ENCODE assay signal across 1 cellular context in the genomic region with DNA sequence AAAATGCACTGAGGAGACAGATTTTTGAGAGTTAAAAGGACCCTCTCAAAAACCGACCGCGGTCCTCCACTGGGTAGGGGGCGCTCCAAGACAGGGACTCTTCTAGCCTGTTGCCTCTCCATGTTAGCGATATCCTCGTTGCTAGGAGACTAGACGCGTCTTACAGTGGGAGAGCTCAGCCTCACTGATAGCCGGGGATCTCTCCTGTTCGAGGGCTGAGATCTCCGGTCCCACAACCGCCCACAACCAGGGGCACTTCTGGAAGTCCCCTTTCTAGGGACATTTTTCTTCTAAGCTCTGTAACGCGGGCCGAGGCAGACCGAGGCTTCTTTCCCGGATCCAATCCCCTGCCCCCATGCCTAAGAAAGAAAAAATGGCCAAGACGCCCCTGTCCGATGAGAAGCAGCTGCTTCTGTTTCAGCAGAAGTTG.
A peak's percentile ranks its signal among the peaks of the same experiment; 100 is the strongest.
TF ChIP-seq lines count a peak whose summit lies in the region.

No MANE protein-coding gene starts in this region.

TF ChIP-seq in HepG2, 621 proteins besides CTCF, POLR2A, EP300 and RAD21 (continues in another document):
- TF ChIP-seq ZMYM4 (CRISPR knock-in tag; IDR thresholded peaks at IDR 0.05): peak; percentile 78
- no peak for TF ChIP-seq JDP2 (CRISPR knock-in tag; IDR thresholded peaks at IDR 0.05; ENCODE audit: borderline replicate concordance)
- TF ChIP-seq RBM22 (optimal IDR thresholded peaks at IDR 0.05; ENCODE audit: low read length): peak; percentile 78
- TF ChIP-seq ZNF124 (CRISPR knock-in tag; IDR thresholded peaks at IDR 0.05): no peak
- TF ChIP-seq, protein P1, sequence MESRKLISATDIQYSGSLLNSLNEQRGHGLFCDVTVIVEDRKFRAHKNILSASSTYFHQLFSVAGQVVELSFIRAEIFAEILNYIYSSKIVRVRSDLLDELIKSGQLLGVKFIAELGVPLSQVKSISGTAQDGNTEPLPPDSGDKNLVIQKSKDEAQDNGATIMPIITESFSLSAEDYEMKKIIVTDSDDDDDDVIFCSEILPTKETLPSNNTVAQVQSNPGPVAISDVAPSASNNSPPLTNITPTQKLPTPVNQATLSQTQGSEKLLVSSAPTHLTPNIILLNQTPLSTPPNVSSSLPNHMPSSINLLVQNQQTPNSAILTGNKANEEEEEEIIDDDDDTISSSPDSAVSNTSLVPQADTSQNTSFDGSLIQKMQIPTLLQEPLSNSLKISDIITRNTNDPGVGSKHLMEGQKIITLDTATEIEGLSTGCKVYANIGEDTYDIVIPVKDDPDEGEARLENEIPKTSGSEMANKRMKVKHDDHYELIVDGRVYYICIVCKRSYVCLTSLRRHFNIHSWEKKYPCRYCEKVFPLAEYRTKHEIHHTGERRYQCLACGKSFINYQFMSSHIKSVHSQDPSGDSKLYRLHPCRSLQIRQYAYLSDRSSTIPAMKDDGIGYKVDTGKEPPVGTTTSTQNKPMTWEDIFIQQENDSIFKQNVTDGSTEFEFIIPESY (CRISPR knock-in tag; IDR thresholded peaks at IDR 0.05): peak; percentile 52
- peak; percentile 91 for TF ChIP-seq RFX3 (CRISPR knock-in tag; IDR thresholded peaks at IDR 0.05)
- no peak for TF ChIP-seq TBX3 (IDR thresholded peaks at IDR 0.05; ENCODE audit: borderline replicate concordance)
- peak; percentile 53 for TF ChIP-seq XRCC5 (optimal IDR thresholded peaks at IDR 0.05; ENCODE audit: low read length)
- no peak for TF ChIP-seq PAX8 (CRISPR knock-in tag; IDR thresholded peaks at IDR 0.05; ENCODE audit: borderline replicate concordance)
- TF ChIP-seq, protein P2, sequence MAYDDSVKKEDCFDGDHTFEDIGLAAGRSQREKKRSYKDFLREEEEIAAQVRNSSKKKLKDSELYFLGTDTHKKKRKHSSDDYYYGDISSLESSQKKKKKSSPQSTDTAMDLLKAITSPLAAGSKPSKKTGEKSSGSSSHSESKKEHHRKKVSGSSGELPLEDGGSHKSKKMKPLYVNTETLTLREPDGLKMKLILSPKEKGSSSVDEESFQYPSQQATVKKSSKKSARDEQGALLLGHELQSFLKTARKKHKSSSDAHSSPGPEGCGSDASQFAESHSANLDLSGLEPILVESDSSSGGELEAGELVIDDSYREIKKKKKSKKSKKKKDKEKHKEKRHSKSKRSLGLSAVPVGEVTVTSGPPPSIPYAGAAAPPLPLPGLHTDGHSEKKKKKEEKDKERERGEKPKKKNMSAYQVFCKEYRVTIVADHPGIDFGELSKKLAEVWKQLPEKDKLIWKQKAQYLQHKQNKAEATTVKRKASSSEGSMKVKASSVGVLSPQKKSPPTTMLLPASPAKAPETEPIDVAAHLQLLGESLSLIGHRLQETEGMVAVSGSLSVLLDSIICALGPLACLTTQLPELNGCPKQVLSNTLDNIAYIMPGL (CRISPR knock-in tag; IDR thresholded peaks at IDR 0.05; ENCODE audit: borderline replicate concordance in 1 of 2, low read depth in 1 of 2): 0 out of 4 replicates have a peak, but pooled peaks of 1 of the 2 experiments have one; percentile 40
- peak; percentile 81 for TF ChIP-seq SAP130 (CRISPR knock-in tag; IDR thresholded peaks at IDR 0.05; ENCODE audit: low read depth)
- TF ChIP-seq, protein P3, sequence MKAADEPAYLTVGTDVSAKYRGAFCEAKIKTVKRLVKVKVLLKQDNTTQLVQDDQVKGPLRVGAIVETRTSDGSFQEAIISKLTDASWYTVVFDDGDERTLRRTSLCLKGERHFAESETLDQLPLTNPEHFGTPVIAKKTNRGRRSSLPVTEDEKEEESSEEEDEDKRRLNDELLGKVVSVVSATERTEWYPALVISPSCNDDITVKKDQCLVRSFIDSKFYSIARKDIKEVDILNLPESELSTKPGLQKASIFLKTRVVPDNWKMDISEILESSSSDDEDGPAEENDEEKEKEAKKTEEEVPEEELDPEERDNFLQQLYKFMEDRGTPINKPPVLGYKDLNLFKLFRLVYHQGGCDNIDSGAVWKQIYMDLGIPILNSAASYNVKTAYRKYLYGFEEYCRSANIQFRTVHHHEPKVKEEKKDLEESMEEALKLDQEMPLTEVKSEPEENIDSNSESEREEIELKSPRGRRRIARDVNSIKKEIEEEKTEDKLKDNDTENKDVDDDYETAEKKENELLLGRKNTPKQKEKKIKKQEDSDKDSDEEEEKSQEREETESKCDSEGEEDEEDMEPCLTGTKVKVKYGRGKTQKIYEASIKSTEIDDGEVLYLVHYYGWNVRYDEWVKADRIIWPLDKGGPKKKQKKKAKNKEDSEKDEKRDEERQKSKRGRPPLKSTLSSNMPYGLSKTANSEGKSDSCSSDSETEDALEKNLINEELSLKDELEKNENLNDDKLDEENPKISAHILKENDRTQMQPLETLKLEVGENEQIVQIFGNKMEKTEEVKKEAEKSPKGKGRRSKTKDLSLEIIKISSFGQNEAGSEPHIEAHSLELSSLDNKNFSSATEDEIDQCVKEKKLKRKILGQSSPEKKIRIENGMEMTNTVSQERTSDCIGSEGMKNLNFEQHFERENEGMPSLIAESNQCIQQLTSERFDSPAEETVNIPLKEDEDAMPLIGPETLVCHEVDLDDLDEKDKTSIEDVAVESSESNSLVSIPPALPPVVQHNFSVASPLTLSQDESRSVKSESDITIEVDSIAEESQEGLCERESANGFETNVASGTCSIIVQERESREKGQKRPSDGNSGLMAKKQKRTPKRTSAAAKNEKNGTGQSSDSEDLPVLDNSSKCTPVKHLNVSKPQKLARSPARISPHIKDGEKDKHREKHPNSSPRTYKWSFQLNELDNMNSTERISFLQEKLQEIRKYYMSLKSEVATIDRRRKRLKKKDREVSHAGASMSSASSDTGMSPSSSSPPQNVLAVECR (CRISPR knock-in tag; IDR thresholded peaks at IDR 0.05; ENCODE audit: borderline replicate concordance): no peak; the same call in 1 of the 2 replicates
- TF ChIP-seq, protein P4, sequence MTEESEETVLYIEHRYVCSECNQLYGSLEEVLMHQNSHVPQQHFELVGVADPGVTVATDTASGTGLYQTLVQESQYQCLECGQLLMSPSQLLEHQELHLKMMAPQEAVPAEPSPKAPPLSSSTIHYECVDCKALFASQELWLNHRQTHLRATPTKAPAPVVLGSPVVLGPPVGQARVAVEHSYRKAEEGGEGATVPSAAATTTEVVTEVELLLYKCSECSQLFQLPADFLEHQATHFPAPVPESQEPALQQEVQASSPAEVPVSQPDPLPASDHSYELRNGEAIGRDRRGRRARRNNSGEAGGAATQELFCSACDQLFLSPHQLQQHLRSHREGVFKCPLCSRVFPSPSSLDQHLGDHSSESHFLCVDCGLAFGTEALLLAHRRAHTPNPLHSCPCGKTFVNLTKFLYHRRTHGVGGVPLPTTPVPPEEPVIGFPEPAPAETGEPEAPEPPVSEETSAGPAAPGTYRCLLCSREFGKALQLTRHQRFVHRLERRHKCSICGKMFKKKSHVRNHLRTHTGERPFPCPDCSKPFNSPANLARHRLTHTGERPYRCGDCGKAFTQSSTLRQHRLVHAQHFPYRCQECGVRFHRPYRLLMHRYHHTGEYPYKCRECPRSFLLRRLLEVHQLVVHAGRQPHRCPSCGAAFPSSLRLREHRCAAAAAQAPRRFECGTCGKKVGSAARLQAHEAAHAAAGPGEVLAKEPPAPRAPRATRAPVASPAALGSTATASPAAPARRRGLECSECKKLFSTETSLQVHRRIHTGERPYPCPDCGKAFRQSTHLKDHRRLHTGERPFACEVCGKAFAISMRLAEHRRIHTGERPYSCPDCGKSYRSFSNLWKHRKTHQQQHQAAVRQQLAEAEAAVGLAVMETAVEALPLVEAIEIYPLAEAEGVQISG (CRISPR knock-in tag; IDR thresholded peaks at IDR 0.05): peak; percentile 99
- TF ChIP-seq CHCHD3 (CRISPR knock-in tag; IDR thresholded peaks at IDR 0.05): no peak
- TF ChIP-seq ZNF20 (CRISPR knock-in tag; IDR thresholded peaks at IDR 0.05): no peak
- no peak for TF ChIP-seq ZNF550 (CRISPR knock-in tag; IDR thresholded peaks at IDR 0.05; ENCODE audit: borderline replicate concordance)
- TF ChIP-seq, protein P5, sequence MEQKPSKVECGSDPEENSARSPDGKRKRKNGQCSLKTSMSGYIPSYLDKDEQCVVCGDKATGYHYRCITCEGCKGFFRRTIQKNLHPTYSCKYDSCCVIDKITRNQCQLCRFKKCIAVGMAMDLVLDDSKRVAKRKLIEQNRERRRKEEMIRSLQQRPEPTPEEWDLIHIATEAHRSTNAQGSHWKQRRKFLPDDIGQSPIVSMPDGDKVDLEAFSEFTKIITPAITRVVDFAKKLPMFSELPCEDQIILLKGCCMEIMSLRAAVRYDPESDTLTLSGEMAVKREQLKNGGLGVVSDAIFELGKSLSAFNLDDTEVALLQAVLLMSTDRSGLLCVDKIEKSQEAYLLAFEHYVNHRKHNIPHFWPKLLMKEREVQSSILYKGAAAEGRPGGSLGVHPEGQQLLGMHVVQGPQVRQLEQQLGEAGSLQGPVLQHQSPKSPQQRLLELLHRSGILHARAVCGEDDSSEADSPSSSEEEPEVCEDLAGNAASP (CRISPR knock-in tag; IDR thresholded peaks at IDR 0.05; ENCODE audit: borderline replicate concordance): 0 out of 2 replicates have a peak, but pooled peaks have one; percentile 22
- TF ChIP-seq ARID2 (CRISPR knock-in tag; IDR thresholded peaks at IDR 0.05; ENCODE audit: borderline replicate concordance): no peak
- TF ChIP-seq, protein P6, sequence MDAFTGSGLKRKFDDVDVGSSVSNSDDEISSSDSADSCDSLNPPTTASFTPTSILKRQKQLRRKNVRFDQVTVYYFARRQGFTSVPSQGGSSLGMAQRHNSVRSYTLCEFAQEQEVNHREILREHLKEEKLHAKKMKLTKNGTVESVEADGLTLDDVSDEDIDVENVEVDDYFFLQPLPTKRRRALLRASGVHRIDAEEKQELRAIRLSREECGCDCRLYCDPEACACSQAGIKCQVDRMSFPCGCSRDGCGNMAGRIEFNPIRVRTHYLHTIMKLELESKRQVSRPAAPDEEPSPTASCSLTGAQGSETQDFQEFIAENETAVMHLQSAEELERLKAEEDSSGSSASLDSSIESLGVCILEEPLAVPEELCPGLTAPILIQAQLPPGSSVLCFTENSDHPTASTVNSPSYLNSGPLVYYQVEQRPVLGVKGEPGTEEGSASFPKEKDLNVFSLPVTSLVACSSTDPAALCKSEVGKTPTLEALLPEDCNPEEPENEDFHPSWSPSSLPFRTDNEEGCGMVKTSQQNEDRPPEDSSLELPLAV (CRISPR knock-in tag; conservative IDR thresholded peaks at IDR 0.05; ENCODE audit: low read depth): no peak
- TF ChIP-seq FLYWCH1 (CRISPR knock-in tag; IDR thresholded peaks at IDR 0.05): no peak
- peak; percentile 73 for TF ChIP-seq RFX1 (IDR thresholded peaks at IDR 0.05)
- peak; percentile 69; the same call in 1 of the 2 replicates for TF ChIP-seq ZNF652 (CRISPR knock-in tag; IDR thresholded peaks at IDR 0.05; ENCODE audit: borderline replicate concordance, low read depth)
- no peak for TF ChIP-seq ZMYM3 (CRISPR knock-in tag; IDR thresholded peaks at IDR 0.05)
- TF ChIP-seq MXI1 (IDR thresholded peaks at IDR 0.05; ENCODE audit: borderline replicate concordance, low read depth, low read length): peak; percentile 27; the same call in 1 of the 3 replicates
- TF ChIP-seq YY1 (IDR thresholded peaks at IDR 0.05; ENCODE audit: insufficient read depth, insufficient replicate concordance, low read depth, low read length): peak; percentile 21
- TF ChIP-seq GATAD1 (CRISPR knock-in tag; IDR thresholded peaks at IDR 0.05): peak; percentile 42; the same call in 1 of the 2 replicates
- TF ChIP-seq, protein P7, sequence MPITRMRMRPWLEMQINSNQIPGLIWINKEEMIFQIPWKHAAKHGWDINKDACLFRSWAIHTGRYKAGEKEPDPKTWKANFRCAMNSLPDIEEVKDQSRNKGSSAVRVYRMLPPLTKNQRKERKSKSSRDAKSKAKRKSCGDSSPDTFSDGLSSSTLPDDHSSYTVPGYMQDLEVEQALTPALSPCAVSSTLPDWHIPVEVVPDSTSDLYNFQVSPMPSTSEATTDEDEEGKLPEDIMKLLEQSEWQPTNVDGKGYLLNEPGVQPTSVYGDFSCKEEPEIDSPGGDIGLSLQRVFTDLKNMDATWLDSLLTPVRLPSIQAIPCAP (CRISPR knock-in tag; IDR thresholded peaks at IDR 0.05; ENCODE audit: low read depth): no peak
- no peak for TF ChIP-seq BORCS8-MEF2B (CRISPR knock-in tag; IDR thresholded peaks at IDR 0.05)
- no peak for TF ChIP-seq FOXP1 (IDR thresholded peaks at IDR 0.05)
- 0 out of 2 replicates have a peak, but pooled peaks have one; percentile 0 for TF ChIP-seq FOXP1 (CRISPR knock-in tag; IDR thresholded peaks at IDR 0.05)
- TF ChIP-seq, protein P8, sequence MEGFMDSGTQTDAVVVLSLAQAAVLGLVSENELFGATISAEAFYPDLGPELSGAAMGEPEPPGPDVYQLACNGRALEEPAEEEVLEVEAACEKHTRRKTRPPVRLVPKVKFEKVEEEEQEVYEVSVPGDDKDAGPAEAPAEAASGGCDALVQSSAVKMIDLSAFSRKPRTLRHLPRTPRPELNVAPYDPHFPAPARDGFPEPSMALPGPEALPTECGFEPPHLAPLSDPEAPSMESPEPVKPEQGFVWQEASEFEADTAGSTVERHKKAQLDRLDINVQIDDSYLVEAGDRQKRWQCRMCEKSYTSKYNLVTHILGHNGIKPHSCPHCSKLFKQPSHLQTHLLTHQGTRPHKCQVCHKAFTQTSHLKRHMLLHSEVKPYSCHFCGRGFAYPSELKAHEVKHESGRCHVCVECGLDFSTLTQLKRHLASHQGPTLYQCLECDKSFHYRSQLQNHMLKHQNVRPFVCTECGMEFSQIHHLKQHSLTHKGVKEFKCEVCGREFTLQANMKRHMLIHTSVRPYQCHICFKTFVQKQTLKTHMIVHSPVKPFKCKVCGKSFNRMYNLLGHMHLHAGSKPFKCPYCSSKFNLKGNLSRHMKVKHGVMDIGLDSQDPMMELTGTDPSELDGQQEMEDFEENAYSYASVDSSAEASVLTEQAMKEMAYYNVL (CRISPR knock-in tag; IDR thresholded peaks at IDR 0.05; ENCODE audit: borderline replicate concordance): no peak
- TF ChIP-seq, protein P9, sequence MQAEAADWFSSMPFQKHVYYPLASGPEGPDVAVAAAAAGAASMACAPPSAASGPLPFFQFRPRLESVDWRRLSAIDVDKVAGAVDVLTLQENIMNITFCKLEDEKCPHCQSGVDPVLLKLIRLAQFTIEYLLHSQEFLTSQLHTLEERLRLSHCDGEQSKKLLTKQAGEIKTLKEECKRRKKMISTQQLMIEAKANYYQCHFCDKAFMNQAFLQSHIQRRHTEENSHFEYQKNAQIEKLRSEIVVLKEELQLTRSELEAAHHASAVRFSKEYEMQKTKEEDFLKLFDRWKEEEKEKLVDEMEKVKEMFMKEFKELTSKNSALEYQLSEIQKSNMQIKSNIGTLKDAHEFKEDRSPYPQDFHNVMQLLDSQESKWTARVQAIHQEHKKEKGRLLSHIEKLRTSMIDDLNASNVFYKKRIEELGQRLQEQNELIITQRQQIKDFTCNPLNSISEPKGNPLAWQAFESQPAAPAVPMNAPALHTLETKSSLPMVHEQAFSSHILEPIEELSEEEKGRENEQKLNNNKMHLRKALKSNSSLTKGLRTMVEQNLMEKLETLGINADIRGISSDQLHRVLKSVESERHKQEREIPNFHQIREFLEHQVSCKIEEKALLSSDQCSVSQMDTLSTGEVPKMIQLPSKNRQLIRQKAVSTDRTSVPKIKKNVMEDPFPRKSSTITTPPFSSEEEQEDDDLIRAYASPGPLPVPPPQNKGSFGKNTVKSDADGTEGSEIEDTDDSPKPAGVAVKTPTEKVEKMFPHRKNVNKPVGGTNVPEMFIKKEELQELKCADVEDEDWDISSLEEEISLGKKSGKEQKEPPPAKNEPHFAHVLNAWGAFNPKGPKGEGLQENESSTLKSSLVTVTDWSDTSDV (CRISPR knock-in tag; IDR thresholded peaks at IDR 0.05): no peak
- TF ChIP-seq THAP11 (CRISPR knock-in tag; IDR thresholded peaks at IDR 0.05): peak; percentile 37; the same call in 1 of the 2 replicates
- TF ChIP-seq PHF21A (CRISPR knock-in tag; IDR thresholded peaks at IDR 0.05): no peak
- TF ChIP-seq, protein P10, sequence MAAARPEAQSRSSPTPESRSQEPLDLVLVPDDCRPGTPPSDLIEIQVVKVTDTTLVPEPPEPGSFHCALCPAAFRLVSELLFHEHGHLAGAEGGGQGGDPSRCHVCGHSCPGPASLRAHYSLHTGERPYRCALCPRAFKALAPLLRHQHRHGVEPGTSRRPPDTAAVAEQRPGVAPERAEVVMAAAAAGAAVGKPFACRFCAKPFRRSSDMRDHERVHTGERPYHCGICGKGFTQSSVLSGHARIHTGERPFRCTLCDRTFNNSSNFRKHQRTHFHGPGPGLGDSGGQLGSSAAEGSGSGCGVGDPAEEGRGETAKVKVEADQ (CRISPR knock-in tag; IDR thresholded peaks at IDR 0.05; ENCODE audit: borderline replicate concordance): peak; percentile 36; the same call in 1 of the 2 replicates
